In genomic region chr15:91022075-91022831, GRCh38 we compare ENCODE assay signal across 8 cellular contexts. TPM values are rescaled to one million over a fixed set of nuclear protein-coding genes. Genes with fewer than 3 reads are reported as not detected.
A peak's percentile ranks its signal among the peaks of the same experiment; 100 is the strongest.
DNase-seq lines count a peak whose midpoint lies in the region; ATAC-seq and TF ChIP-seq lines count a peak whose summit lies in the region.

TSS of gene VPS33B (minus strand) at chr15:91022594. CDS start at chr15:91022249, 345 bp downstream.

- peak; percentile 68 for ATAC-seq in HG02623 (IDR thresholded peaks at IDR 0.05; ENCODE audit: unreplicated experiment)

- H3K79me2 ChIP-seq in trophoblast cell (ENCODE audit: control insufficient read depth, insufficient read depth, low read length, poor library complexity): peaks cover 5% of the 10 kb centered on the region

- TF ChIP-seq POLR2A in transverse colon (IDR thresholded peaks at IDR 0.05): peak; percentile 53

- H2BK120ac ChIP-seq in trophoblast cell (ENCODE audit: insufficient read depth, low read length, poor library complexity): no peak within 1 kb of the TSS

- WGBS in trophoblast cell (ENCODE audit: extremely low coverage, insufficient coverage, insufficient read length): no CpG with 5 or more reads among the region's 48 CpGs
- WGBS in transverse colon (ENCODE audit: low coverage in 1 of 2), 2 donors: 0% methylated on average over 2 to 47 of the region's 48 CpGs

- peak within 1 kb of the TSS; percentile 1 for H2BK5ac ChIP-seq in trophoblast cell (ENCODE audit: low read depth, low read length, poor library complexity)

- H3K27ac ChIP-seq in trophoblast cell (ENCODE audit: low read depth, low read length) (peak within 1 kb of the TSS; percentile 6), transverse colon (peak within 1 kb of the TSS; percentile 74 to 92 (median 79))

- peak within 1 kb of the TSS; percentile 64 for H3K4me2 ChIP-seq in trophoblast cell (ENCODE audit: low read length)

- peak within 1 kb of the TSS; percentile 26 for H2AK5ac ChIP-seq in trophoblast cell (ENCODE audit: low read length)

- peak within 1 kb of the TSS; percentile 86 for H4K8ac ChIP-seq in trophoblast cell (ENCODE audit: low read depth, low read length)

- peak within 1 kb of the TSS; percentile 12 for H3K18ac ChIP-seq in trophoblast cell (ENCODE audit: low read length)

- H2BK12ac ChIP-seq in trophoblast cell (ENCODE audit: low read length): no peak within 1 kb of the TSS

- H3K27me3 ChIP-seq in trophoblast cell (ENCODE audit: insufficient read depth, low read length) (no peaks in the 10 kb centered on the region), transverse colon (no peaks in the 10 kb centered on the region)

- H3K79me1 ChIP-seq in trophoblast cell (ENCODE audit: low read length): peaks cover 6% of the 10 kb centered on the region

- H3K36me3 ChIP-seq in trophoblast cell (ENCODE audit: control insufficient read depth in 1 of 2, insufficient read depth in 2 of 2, low read length in 2 of 2) (no peaks in the 10 kb centered on the region), transverse colon (no peaks in the 10 kb centered on the region)

- peak; percentile 54 for DNase-seq in GM04503 (ENCODE audit: low read depth)
- DNase-seq in NCI-H128 (lab: John Stamatoyannopoulos, UW; ENCODE audit: unreplicated experiment): peak; percentile 73
- DNase-seq in SW 1271 (lab: John Stamatoyannopoulos, UW): peak; percentile 81 to 90
- peak; percentile 44 for DNase-seq in activated naive CD8-positive, alpha-beta T cell treated with anti-CD3 and anti-CD28 coated beads, Interleukin-2, amount 50 U/mL, for 16 hours (ENCODE audit: low read depth, low spot score)
- DNase-seq in cardiac septum (ENCODE audit: low spot score): peak; percentile 94
- DNase-seq in trophoblast cell: peak; percentile 54 to 84
- peak; percentile 90 for DNase-seq in transverse colon

- H3K23ac ChIP-seq in trophoblast cell (ENCODE audit: low read length): no peak within 1 kb of the TSS

- peak within 1 kb of the TSS; percentile 8 for H2AFZ ChIP-seq in trophoblast cell (ENCODE audit: insufficient read depth, low read length, poor library complexity)

- H3K4me1 ChIP-seq in trophoblast cell (ENCODE audit: control insufficient read depth in 1 of 2, insufficient read depth in 2 of 2, low read length in 2 of 2): peaks cover 0 to 2% of the 10 kb centered on the region in 2 experiments
- peaks cover 0 to 25% (median 22%) of the 10 kb centered on the region in 4 donors for H3K4me1 ChIP-seq in transverse colon

- in situ Hi-C loops in transverse colon (cut with MboI; ENCODE audit: low pct_ligation_motif_present in 1 of 4, low pct_unique_long_range_greater_than_20kb in 1 of 4, low sequenced_read_pairs in 3 of 4): no loop called here

- no peak for TF ChIP-seq CTCF in transverse colon (IDR thresholded peaks at IDR 0.05)

- peak within 1 kb of the TSS; percentile 93 for H3K4me3 ChIP-seq in trophoblast cell (ENCODE audit: low read depth, low read length)
- peak within 1 kb of the TSS; percentile 51 to 100 (median 74) for H3K4me3 ChIP-seq in transverse colon

- no peak for TF ChIP-seq EP300 in transverse colon (IDR thresholded peaks at IDR 0.05; ENCODE audit: low read depth)

- intact Hi-C loops in cardiac septum (cut with DNase I): loop anchor here (2.0 kb wide), 1 partner anchor 65 kb away; no protein-coding TSS in a partner anchor
- intact Hi-C loops in transverse colon (cut with DNase I; ENCODE audit: low total_unique reads): no loop called here

- H3K9ac ChIP-seq in trophoblast cell (ENCODE audit: low read length): peak within 1 kb of the TSS; percentile 92

- peak within 1 kb of the TSS; percentile 71 for H4K12ac ChIP-seq in trophoblast cell (ENCODE audit: low read depth, low read length)

- H3K14ac ChIP-seq in trophoblast cell (ENCODE audit: low read length): peak within 1 kb of the TSS; percentile 16

- H3K9me3 ChIP-seq in trophoblast cell (ENCODE audit: insufficient read depth, low read depth, low read length): no peaks in the 10 kb centered on the region
- H3K9me3 ChIP-seq in transverse colon: no peaks in the 10 kb centered on the region

- H3K4ac ChIP-seq in trophoblast cell (ENCODE audit: low read depth, low read length): peak within 1 kb of the TSS; percentile 50

- peak within 1 kb of the TSS; percentile 50 for H4K91ac ChIP-seq in trophoblast cell (ENCODE audit: low read depth, low read length)

RNA-seq across cellular contexts. Expression of gene VPS33B, which starts in this region (rescaled TPM):
- total RNA-seq in cardiac septum: 6.8 TPM
- polyA plus RNA-seq in trophoblast cell (2013): 11.7 and 12.0 TPM in 2 replicates
- total RNA-seq in transverse colon: 10 to 100 TPM in 2 of 4 donors, 1 to 10 TPM in 2; 6.7 to 18.7 (median 10.8) TPM

Comparison
In these comparisons a context has a peak if more than half of its experiments do, and no peak if none do; other contexts are left out.
1. Peak in every context shown above with its lines: DNase-seq, ATAC-seq, H3K4me3 ChIP-seq and H3K27ac ChIP-seq.
2. DNase-seq: peak in every context shown above with its lines; median percentile 94 in cardiac septum; 90 in transverse colon; 86 in SW 1271; 73 in NCI-H128; 69 in trophoblast cell; 54 in GM04503; 44 in activated naive CD8-positive, alpha-beta T cell treated with anti-CD3 and anti-CD28 coated beads, Interleukin-2, amount 50 U/mL, for 16 hours.